ENCODE assay signal across 8 cellular contexts in the genomic region with DNA sequence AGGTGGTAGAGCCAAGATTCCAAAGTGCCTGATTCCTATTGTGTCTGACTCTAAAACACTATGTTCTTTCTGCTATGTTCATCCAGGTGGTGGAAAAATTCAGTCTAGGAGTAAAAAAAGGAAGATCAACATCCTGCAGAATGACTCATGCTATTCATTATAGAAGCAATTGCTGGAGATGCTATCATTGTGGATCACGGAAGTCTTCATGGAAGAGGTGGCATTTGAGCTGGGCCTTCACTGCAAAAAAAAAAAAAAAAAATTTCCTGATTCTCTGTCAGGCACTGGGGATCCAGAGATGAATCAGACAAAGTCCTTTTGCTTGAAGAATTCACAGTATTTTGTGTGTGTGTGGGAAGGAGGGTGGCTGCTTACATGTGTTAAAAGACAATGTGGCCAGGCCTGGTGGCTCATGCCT. TPM values are rescaled to one million over a fixed set of nuclear protein-coding genes. Genes with fewer than 3 reads are reported as not detected.
DNase-seq lines count a peak whose midpoint lies in the region; ATAC-seq, FAIRE-seq and TF ChIP-seq lines count a peak whose summit lies in the region.

No MANE protein-coding gene starts in this region.

- peaks cover 32% of the 10 kb centered on the region for H3K4me1 ChIP-seq in keratinocyte (ENCODE audit: control insufficient read depth, extremely low read depth, insufficient read depth, low read length)
- peaks cover 15% of the 10 kb centered on the region for H3K4me1 ChIP-seq in thymus (ENCODE audit: control insufficient read depth, insufficient read depth, low read length)

- H3K36me3 Mint-ChIP-seq in activated T-cell treated with anti-CD3 and anti-CD28 coated beads, Interleukin-2, amount 50 U/mL, for 24 hours (ENCODE audit: low read depth) = peaks cover 5% of the 10 kb centered on the region
- peaks cover 2% of the 10 kb centered on the region for H3K36me3 Mint-ChIP-seq in activated T-cell treated with anti-CD3 and anti-CD28 coated beads, Interleukin-2, amount 50 U/mL, for 4 hours (ENCODE audit: insufficient read depth)
- H3K36me3 Mint-ChIP-seq in activated T-helper 17 cell treated with anti-CD3 and anti-CD28 coated beads, Interleukin-2, amount 50 U/mL, for 72 hours (ENCODE audit: low read depth) = no peaks in the 10 kb centered on the region

- no peak overlapping the region for H3K4me3 Mint-ChIP-seq in activated T-cell treated with anti-CD3 and anti-CD28 coated beads, Interleukin-2, amount 50 U/mL, for 24 hours
- H3K4me3 Mint-ChIP-seq in activated T-cell treated with anti-CD3 and anti-CD28 coated beads, Interleukin-2, amount 50 U/mL, for 4 hours = no peak overlapping the region
- no peak overlapping the region for H3K4me3 Mint-ChIP-seq in activated T-helper 17 cell treated with anti-CD3 and anti-CD28 coated beads, Interleukin-2, amount 50 U/mL, for 72 hours

- no peak for DNase-seq in activated T-cell treated with anti-CD3 and anti-CD28 coated beads, Interleukin-2, amount 50 U/mL, for 24 hours
- DNase-seq in activated T-cell treated with anti-CD3 and anti-CD28 coated beads, Interleukin-2, amount 50 U/mL, for 4 hours = no peak
- DNase-seq in keratinocyte (ENCODE audit: low read depth, low spot score) (peak; percentile 49), NCI-H1105 (lab: John Stamatoyannopoulos, UW) (no peak), substantia nigra (lab: John Stamatoyannopoulos, UW) (no peak), GM12891 (ENCODE audit: insufficient read length, low spot score) (no peak)

- peak overlapping the region; percentile 79 for H3K4me2 ChIP-seq in keratinocyte (ENCODE audit: control insufficient read depth, extremely low read depth, insufficient read depth, low read depth, low read length)

- 94% methylated on average over 1 of the region's 1 CpG for WGBS in thymus

- no peak for ATAC-seq in activated T-cell treated with anti-CD3 and anti-CD28 coated beads, Interleukin-2, amount 50 U/mL, for 4 hours
- ATAC-seq in activated T-helper 17 cell treated with anti-CD3 and anti-CD28 coated beads, Interleukin-2, amount 50 U/mL, for 72 hours (replicated peaks) = no peak

- peaks cover 24% of the 10 kb centered on the region for H3K79me2 ChIP-seq in keratinocyte (ENCODE audit: control insufficient read depth, insufficient read depth, low read length)

- no peak for TF ChIP-seq CTCF in keratinocyte (optimal IDR thresholded peaks at IDR 0.05 in 1 of 3, IDR thresholded peaks at IDR 0.05 in 1 of 3, conservative IDR thresholded peaks at IDR 0.05 in 1 of 3; ENCODE audit: extremely low read depth in 1 of 3, insufficient read depth in 2 of 3, low read length in 3 of 3)

- peak overlapping the region; percentile 11 for H2AFZ ChIP-seq in keratinocyte (ENCODE audit: control insufficient read depth, low read length)

- FAIRE-seq in keratinocyte (lab: Jason Lieb, UNC) (peak; percentile 9), GM12891 (lab: Jason Lieb, UNC) (no peak)

- H3K27me3 Mint-ChIP-seq in activated T-cell treated with anti-CD3 and anti-CD28 coated beads, Interleukin-2, amount 50 U/mL, for 24 hours = no peaks in the 10 kb centered on the region
- no peaks in the 10 kb centered on the region for H3K27me3 Mint-ChIP-seq in activated T-cell treated with anti-CD3 and anti-CD28 coated beads, Interleukin-2, amount 50 U/mL, for 4 hours (ENCODE audit: low read depth)
- no peaks in the 10 kb centered on the region for H3K27me3 Mint-ChIP-seq in activated T-helper 17 cell treated with anti-CD3 and anti-CD28 coated beads, Interleukin-2, amount 50 U/mL, for 72 hours

- H3K27me3 ChIP-seq in keratinocyte (ENCODE audit: control insufficient read depth, extremely low read depth, insufficient read depth, low read length) (no peaks in the 10 kb centered on the region), thymus (ENCODE audit: control insufficient read depth, insufficient read depth) (no peaks in the 10 kb centered on the region)

- H3K4me3 ChIP-seq in keratinocyte (ENCODE audit: control insufficient read depth in 2 of 3, extremely low read depth in 1 of 3, insufficient read depth in 2 of 3, low read depth in 1 of 3, low read length in 3 of 3) (peak overlapping the region; percentile 70 to 92 (median 90)), thymus (ENCODE audit: low read length) (no peak overlapping the region)

- TF ChIP-seq POLR2A in GM12891 (IDR thresholded peaks at IDR 0.05; ENCODE audit: low read depth, low read length) = no peak

- H3K9me3 Mint-ChIP-seq in activated T-cell treated with anti-CD3 and anti-CD28 coated beads, Interleukin-2, amount 50 U/mL, for 24 hours = no peaks in the 10 kb centered on the region
- no peaks in the 10 kb centered on the region for H3K9me3 Mint-ChIP-seq in activated T-cell treated with anti-CD3 and anti-CD28 coated beads, Interleukin-2, amount 50 U/mL, for 4 hours
- H3K9me3 Mint-ChIP-seq in activated T-helper 17 cell treated with anti-CD3 and anti-CD28 coated beads, Interleukin-2, amount 50 U/mL, for 72 hours = no peaks in the 10 kb centered on the region

- H4K20me1 ChIP-seq in keratinocyte (ENCODE audit: control insufficient read depth, extremely low read depth, insufficient read depth, low read length) = no peaks in the 10 kb centered on the region

- H3K27ac Mint-ChIP-seq in activated T-cell treated with anti-CD3 and anti-CD28 coated beads, Interleukin-2, amount 50 U/mL, for 24 hours = peak overlapping the region; percentile 97
- peak overlapping the region; percentile 16 for H3K27ac Mint-ChIP-seq in activated T-helper 17 cell treated with anti-CD3 and anti-CD28 coated beads, Interleukin-2, amount 50 U/mL, for 72 hours

- peaks cover 3% of the 10 kb centered on the region for H3K9me1 ChIP-seq in keratinocyte (ENCODE audit: control insufficient read depth, extremely low read depth, insufficient read depth, low read length)

- H3K36me3 ChIP-seq in keratinocyte (ENCODE audit: control insufficient read depth in 2 of 2, extremely low read depth in 1 of 2, insufficient read depth in 2 of 2, low read length in 2 of 2) = no peaks in the 10 kb centered on the region
- no peaks in the 10 kb centered on the region for H3K36me3 ChIP-seq in thymus (ENCODE audit: control insufficient read depth, insufficient read depth)

- H3K9ac ChIP-seq in keratinocyte (ENCODE audit: control insufficient read depth, extremely low read depth, insufficient read depth, low read length) = peak overlapping the region; percentile 92

- H3K27ac ChIP-seq in keratinocyte (ENCODE audit: control insufficient read depth, insufficient read depth, low read length) (peak overlapping the region; percentile 87), thymus (ENCODE audit: low read depth) (peak overlapping the region; percentile 36), substantia nigra (ENCODE audit: low read depth, low read length, poor library complexity, severe bottlenecking) (no peak overlapping the region)

- H3K4me1 Mint-ChIP-seq in activated T-cell treated with anti-CD3 and anti-CD28 coated beads, Interleukin-2, amount 50 U/mL, for 24 hours (ENCODE audit: low read depth) = peaks cover 16% of the 10 kb centered on the region
- peaks cover 15% of the 10 kb centered on the region for H3K4me1 Mint-ChIP-seq in activated T-cell treated with anti-CD3 and anti-CD28 coated beads, Interleukin-2, amount 50 U/mL, for 4 hours (ENCODE audit: low read depth)
- H3K4me1 Mint-ChIP-seq in activated T-helper 17 cell treated with anti-CD3 and anti-CD28 coated beads, Interleukin-2, amount 50 U/mL, for 72 hours = no peaks in the 10 kb centered on the region

- dilution Hi-C loops in keratinocyte (cut with MboI; ENCODE audit: extremely low pct_ligation_motif_present, low sequenced_read_pairs) = no loop called here

- H3K9me3 ChIP-seq in keratinocyte (ENCODE audit: control insufficient read depth, low read depth, low read length) (no peaks in the 10 kb centered on the region), thymus (ENCODE audit: control insufficient read depth) (no peaks in the 10 kb centered on the region)

TF ChIP-seq in GM12891, 5 proteins besides CTCF, POLR2A, EP300 and RAD21:
- TF ChIP-seq SPI1 (IDR thresholded peaks at IDR 0.05; ENCODE audit: low read depth, low read length) = no peak
- TF ChIP-seq PAX5 (IDR thresholded peaks at IDR 0.05; ENCODE audit: insufficient read depth, low read length, severe bottlenecking) = no peak

RNA-seq across cellular contexts. Expression of a gene that starts 1.4 kb away (rescaled TPM):
- 10 to 100 TPM; 14.4 to 15.8 (median 14.5) TPM for total RNA-seq in activated T-cell treated with anti-CD3 and anti-CD28 coated beads, Interleukin-2, amount 50 U/mL, for 4 hours
- total RNA-seq in activated T-helper 17 cell treated with anti-CD3 and anti-CD28 coated beads, Interleukin-2, amount 50 U/mL, for 72 hours = 10 to 100 TPM; 14.1 to 20.1 TPM
- polyA plus RNA-seq in keratinocyte (7.6 to 11.9 TPM (median 10.7 TPM) in 3 replicates), thymus (21.8 TPM)
- 29.2 TPM for polyA plus RNA-seq in keratinocyte (2011; ENCODE audit: low read depth)
- polyA plus RNA-seq in keratinocyte (2011; cell fraction: cytosol; rRNA removed) = 8.6 and 12.6 TPM in 2 replicates
- 13.8 and 14.1 TPM in 2 replicates for polyA plus RNA-seq in keratinocyte (2011; cell fraction: nucleus; rRNA removed)
- 7.8 and 8.9 TPM in 2 replicates for polyA plus RNA-seq in keratinocyte (2012; ENCODE audit: low replicate concordance)
- polyA minus RNA-seq in keratinocyte = 6.0 to 24.1 TPM (median 12.7 TPM) in 3 replicates
- polyA minus RNA-seq in keratinocyte (2011; cell fraction: cytosol; rRNA and poly(A)+ RNA removed) = 8.4 TPM
- 18.6 and 36.8 TPM in 2 replicates for polyA minus RNA-seq in keratinocyte (2011; cell fraction: nucleus; rRNA and poly(A)+ RNA removed)
- 26.7 TPM for polyA plus RNA-seq in GM12891 (2012; ENCODE audit: low read depth, missing spikeins)

RNA-seq across cellular contexts. Expression of a gene that starts 45.1 kb away (rescaled TPM):
- 1 to 10 TPM; 5.0 to 9.8 (median 5.8) TPM for total RNA-seq in activated T-cell treated with anti-CD3 and anti-CD28 coated beads, Interleukin-2, amount 50 U/mL, for 4 hours
- total RNA-seq in activated T-helper 17 cell treated with anti-CD3 and anti-CD28 coated beads, Interleukin-2, amount 50 U/mL, for 72 hours = 1 to 10 TPM; 2.4 to 2.8 TPM
- polyA plus RNA-seq in keratinocyte = 1.8 to 6.9 TPM (median 2.4 TPM) in 3 replicates
- 27.3 TPM for polyA plus RNA-seq in keratinocyte (2011; ENCODE audit: low read depth)
- polyA plus RNA-seq in keratinocyte (2011; cell fraction: cytosol; rRNA removed) = 1.8 and 2.1 TPM in 2 replicates
- 3.5 and 3.6 TPM in 2 replicates for polyA plus RNA-seq in keratinocyte (2011; cell fraction: nucleus; rRNA removed)
- polyA plus RNA-seq in keratinocyte (2012; ENCODE audit: low replicate concordance) = 1.6 and 53.5 TPM in 2 replicates
- 1.2 to 7.9 TPM (median 3.7 TPM) in 3 replicates for polyA minus RNA-seq in keratinocyte
- polyA minus RNA-seq in keratinocyte (2011; cell fraction: cytosol; rRNA and poly(A)+ RNA removed) = 2.3 TPM
- 1.4 and 2.6 TPM in 2 replicates for polyA minus RNA-seq in keratinocyte (2011; cell fraction: nucleus; rRNA and poly(A)+ RNA removed)
- 5.3 TPM for polyA plus RNA-seq in thymus
- polyA plus RNA-seq in GM12891 (2012; ENCODE audit: low read depth, missing spikeins) = 4.6 TPM
